9 cellular contexts compared by ENCODE assay signal in genomic region chr14:23550827-23551265, GRCh38. TPM values are rescaled to one million over a fixed set of nuclear protein-coding genes. Genes with fewer than 3 reads are reported as not detected.
DNase-seq lines count a peak whose midpoint lies in the region; ATAC-seq and TF ChIP-seq lines count a peak whose summit lies in the region.
"Had no signal": no experiment of that assay in that cellular context is flagged by ENCODE, and none has a peak within 500 bp of the region (broad histone marks: within the 10 kb centered on the region; RNA-seq: fewer than 3 reads in every experiment).

No MANE protein-coding gene starts in this region.

- WGBS in heart left ventricle, 4 donors: 1 to 3% (median 2%) methylated on average over 36 of the region's 36 CpGs
- WGBS in sigmoid colon, 2 donors: 1% methylated on average over 36 of the region's 36 CpGs

- no peak for TF ChIP-seq CTCF in heart left ventricle (IDR thresholded peaks at IDR 0.05)
- TF ChIP-seq CTCF in sigmoid colon (IDR thresholded peaks at IDR 0.05): no peak

- H3K9ac ChIP-seq in SK-N-MC (ENCODE audit: insufficient read length): peak overlapping the region; percentile 74

- peak in 3 of 4 donors; percentile 9 to 23 (median 21) for ATAC-seq in heart left ventricle

- H3K4me1 ChIP-seq in heart left ventricle (peaks cover 0 to 27% (median 16%) of the 10 kb centered on the region in 12 donors), sigmoid colon (peaks cover 0 to 28% (median 20%) of the 10 kb centered on the region in 4 donors)

- no peaks in the 10 kb centered on the region for H3K36me3 ChIP-seq in SK-N-MC (ENCODE audit: insufficient read depth, low read length)
- no peaks in the 10 kb centered on the region for H3K36me3 ChIP-seq in heart left ventricle
- no peaks in the 10 kb centered on the region for H3K36me3 ChIP-seq in sigmoid colon

- no peak for DNase-seq in SK-N-MC (ENCODE audit: low read depth, low spot score)
- DNase-seq in heart left ventricle: peak in 3 of 5 donors; percentile 35 to 57 (median 49)
- DNase-seq in sigmoid colon: no peak
- DNase-seq in foreskin melanocyte: no peak
- no peak for DNase-seq in glomerular visceral epithelial cell (ENCODE audit: extremely low spot score)
- DNase-seq in NCI-H2227 (lab: John Stamatoyannopoulos, UW; ENCODE audit: unreplicated experiment): no peak
- no peak for DNase-seq in HPDE6-E6E7 (ENCODE audit: extremely low spot score)

- peak overlapping the region; percentile 72 for H3K4me3 ChIP-seq in GM08714 (ENCODE audit: low read length)
- peak overlapping the region; percentile 93 for H3K4me3 ChIP-seq in SK-N-MC
- peak overlapping the region; percentile 38 to 75 (median 64) for H3K4me3 ChIP-seq in heart left ventricle
- peak overlapping the region; percentile 44 to 70 (median 64) for H3K4me3 ChIP-seq in sigmoid colon

- intact Hi-C loops in heart left ventricle (cut with DNase I) (loop anchor here in 2 of 10 donors (10.0 kb wide), 2 partner anchors 226 to 246 kb away; partner anchors contain the start of genes BCL2L2 (in 1 of the 2), PABPN1 (in 1 of the 2) and PPP1R3E (in 1 of the 2)), sigmoid colon (cut with DNase I) (loop anchor here (10.0 kb wide), 4 partner anchors 226 to 894 kb away; partner anchors contain the start of genes ACIN1, C14orf119, DCAF11 and NRL)

- H3K27ac ChIP-seq in SK-N-MC: no peak overlapping the region
- H3K27ac ChIP-seq in heart left ventricle: peak overlapping the region in 8 of 12 donors; percentile 0 to 68 (median 29)
- H3K27ac ChIP-seq in sigmoid colon: peak overlapping the region; percentile 62 to 70 (median 68)

- no peaks in the 10 kb centered on the region for H3K9me3 ChIP-seq in SK-N-MC (ENCODE audit: low read depth, low read length)
- no peaks in the 10 kb centered on the region for H3K9me3 ChIP-seq in heart left ventricle
- no peaks in the 10 kb centered on the region for H3K9me3 ChIP-seq in sigmoid colon

- H3K27me3 ChIP-seq in heart left ventricle: no peaks in the 10 kb centered on the region
- no peaks in the 10 kb centered on the region for H3K27me3 ChIP-seq in sigmoid colon

- TF ChIP-seq POLR2A in heart left ventricle (IDR thresholded peaks at IDR 0.05): no peak
- TF ChIP-seq POLR2A in sigmoid colon (IDR thresholded peaks at IDR 0.05): no peak

- TF ChIP-seq EP300 in sigmoid colon (IDR thresholded peaks at IDR 0.05): no peak

RNA-seq across cellular contexts. Expression of gene ZFHX2, which starts 0.7 kb away (rescaled TPM):
- total RNA-seq in heart left ventricle (1 to 10 TPM in 3 of 9 donors, under 1 TPM in 6; 0.47 to 2.3 (median 0.88) TPM), sigmoid colon (1 to 10 TPM in 2 of 4 donors, under 1 TPM in 2; 0.33 to 1.9 (median 0.98) TPM)
- polyA plus RNA-seq in heart left ventricle (under 1 TPM; 0.24 to 0.88 TPM), sigmoid colon (under 1 TPM in 2 of 3 donors, not detected in 1; under 0.01 to 0.57 TPM)

RNA-seq across cellular contexts. Expression of gene THTPA, which starts 5.2 kb away (rescaled TPM):
- total RNA-seq in heart left ventricle (10 to 100 TPM; 13.0 to 30.9 (median 18.9) TPM), sigmoid colon (10 to 100 TPM in 3 of 4 donors, 1 to 10 TPM in 1; 8.9 to 30.6 (median 19.4) TPM)
- polyA plus RNA-seq in heart left ventricle (10 to 100 TPM in 1 of 2 donors, 1 to 10 TPM in 1; 9.1 to 28.7 TPM), sigmoid colon (10 to 100 TPM; 19.2 to 35.4 (median 22.0) TPM)

RNA-seq across cellular contexts. Expression of gene AP1G2, which starts 16.7 kb away (rescaled TPM):
- total RNA-seq in heart left ventricle (10 to 100 TPM in 5 of 9 donors, 1 to 10 TPM in 4; 7.2 to 33.8 (median 11.6) TPM), sigmoid colon (10 to 100 TPM; 16.4 to 37.1 (median 26.3) TPM)
- polyA plus RNA-seq in heart left ventricle (10 to 100 TPM in 1 of 2 donors, 1 to 10 TPM in 1; 8.8 to 16.6 TPM), sigmoid colon (100 to 1,000 TPM in 1 of 3 donors, 10 to 100 TPM in 2; 33.0 to 124 (median 41.6) TPM)

RNA-seq across cellular contexts. Expression of gene JPH4, which starts 27.7 kb away (rescaled TPM):
- total RNA-seq in heart left ventricle (under 1 TPM in 8 of 9 donors, not detected in 1; 0.10 to 0.59 (median 0.26) TPM), sigmoid colon (1 to 10 TPM in 3 of 4 donors, under 1 TPM in 1; 0.82 to 3.0 (median 2.1) TPM)
- polyA plus RNA-seq in heart left ventricle (under 1 TPM; 0.12 to 0.23 TPM), sigmoid colon (1 to 10 TPM in 1 of 3 donors, under 1 TPM in 1, not detected in 1; 0.60 to 1.5 TPM)
- total RNA-seq: LHCN-M2 had no signal

Comparison
In these comparisons a context has a peak if more than half of its experiments do, and no peak if none do; other contexts are left out.
1. DNase-seq: peak in heart left ventricle (3 of 5); none in SK-N-MC (single experiment), sigmoid colon (single experiment), foreskin melanocyte (single experiment), glomerular visceral epithelial cell (single experiment), NCI-H2227 (single experiment) and HPDE6-E6E7 (single experiment).
2. Peak in every context shown above with its lines, with median percentiles within 50 percentile points of each other: H3K4me3 ChIP-seq.